In the genomic region with DNA sequence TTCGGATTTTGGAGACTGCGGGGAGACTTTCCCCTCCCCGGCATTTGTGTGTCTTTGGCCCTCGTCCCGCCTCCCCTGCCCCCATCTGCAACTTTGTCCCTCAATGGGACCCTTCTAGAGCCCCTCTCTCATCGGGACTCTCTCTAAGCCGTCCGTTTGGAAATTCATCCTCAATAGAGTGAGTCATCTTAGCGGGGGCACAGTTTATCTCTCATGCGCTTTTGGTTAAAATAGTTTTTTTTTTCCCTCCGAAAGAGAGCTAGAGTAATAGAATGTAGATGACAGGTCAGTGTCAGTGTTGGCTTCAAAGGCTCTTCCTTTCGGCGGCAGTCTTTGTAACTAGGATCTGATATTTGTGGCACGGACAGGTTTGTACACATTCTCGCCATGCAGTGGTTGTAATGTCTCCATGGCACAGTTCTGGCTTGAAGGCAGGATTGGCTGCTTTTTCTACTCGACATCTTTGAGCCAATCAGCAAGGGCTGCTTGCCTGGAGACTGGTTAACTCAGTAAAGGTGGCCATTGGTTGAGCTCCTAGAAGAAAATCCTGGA, we compare ENCODE assay signal across 8 cellular contexts. TPM values are rescaled to one million over a fixed set of nuclear protein-coding genes. Genes with fewer than 3 reads are reported as not detected.
DNase-seq lines count a peak whose midpoint lies in the region; ATAC-seq and TF ChIP-seq lines count a peak whose summit lies in the region.

No MANE protein-coding gene starts in this region.

- H3K36me3 ChIP-seq in GM06990 (ENCODE audit: control insufficient read depth, insufficient read depth, low read length) = no peaks in the 10 kb centered on the region
- peaks cover 5% of the 10 kb centered on the region; the same call in 1 of the 2 replicates for H3K36me3 ChIP-seq in SK-N-MC (ENCODE audit: insufficient read depth, low read length)
- H3K36me3 ChIP-seq in tibial artery = no peaks in the 10 kb centered on the region

- H3K4me1 ChIP-seq in tibial artery = peaks cover 0 to 28% (median 9%) of the 10 kb centered on the region in 4 donors

- H3K9me3 ChIP-seq in SK-N-MC (ENCODE audit: low read depth, low read length) (no peaks in the 10 kb centered on the region), tibial artery (no peaks in the 10 kb centered on the region)

- peaks cover 41% of the 10 kb centered on the region for H3K4me1 Mint-ChIP-seq in activated naive CD8-positive, alpha-beta T cell (ENCODE audit: low read depth)

- TF ChIP-seq CTCF in GM06990 (IDR thresholded peaks at IDR 0.05; ENCODE audit: insufficient read depth, low read length, poor library complexity, severe bottlenecking) = no peak
- TF ChIP-seq CTCF in HFF-Myc (IDR thresholded peaks at IDR 0.05; ENCODE audit: low read depth, low read length, missing control alignments) = no peak
- no peak for TF ChIP-seq CTCF in omental fat pad (IDR thresholded peaks at IDR 0.05)
- TF ChIP-seq CTCF in tibial artery (IDR thresholded peaks at IDR 0.05) = no peak

- H3K9me3 Mint-ChIP-seq in activated naive CD8-positive, alpha-beta T cell (ENCODE audit: low read depth) = no peaks in the 10 kb centered on the region

- H3K27me3 Mint-ChIP-seq in activated naive CD8-positive, alpha-beta T cell = no peaks in the 10 kb centered on the region

- DNase-seq in GM06990 (ENCODE audit: extremely low read depth, insufficient read length) (peak; percentile 66), HFF-Myc (ENCODE audit: extremely low read depth, low read depth) (peak; percentile 89), MV-4-11 (lab: John Stamatoyannopoulos, UW) (peak; percentile 94), SK-N-MC (ENCODE audit: low read depth, low spot score) (peak; percentile 94), glomerular visceral epithelial cell (ENCODE audit: extremely low spot score) (peak; percentile 92), omental fat pad (ENCODE audit: low spot score) (peak; percentile 49), tibial artery (peak; percentile 88 to 90)

- peak; percentile 78 for ATAC-seq in omental fat pad (ENCODE audit: low FRiP score)

- intact Hi-C loops in tibial artery (cut with DNase I; ENCODE audit: low total_unique reads) = loop anchor here (5.0 to 10.0 kb wide), 3 partner anchors 250 to 1157 kb away; partner anchors contain the start of genes APBB2 and UBE2K

- peak overlapping the region; percentile 95 for H3K9ac ChIP-seq in SK-N-MC (ENCODE audit: insufficient read length)

- peak overlapping the region; percentile 99 for H3K27ac Mint-ChIP-seq in activated naive CD8-positive, alpha-beta T cell

- H3K27me3 ChIP-seq in GM06990 (replicated peaks; ENCODE audit: control insufficient read depth, insufficient read depth, low read length) (no peaks in the 10 kb centered on the region), tibial artery (no peaks in the 10 kb centered on the region)

- H3K27ac ChIP-seq in SK-N-MC (peak overlapping the region; percentile 94), tibial artery (peak overlapping the region; percentile 97 to 100)

- H3K4me3 ChIP-seq in GM06990 (replicated peaks; ENCODE audit: low read depth, low read length) = peak overlapping the region; percentile 88
- peak overlapping the region; percentile 63 for H3K4me3 ChIP-seq in HFF-Myc (replicated peaks; ENCODE audit: low read depth, low read length)
- peak overlapping the region; percentile 87 for H3K4me3 ChIP-seq in SK-N-MC
- H3K4me3 ChIP-seq in tibial artery = peak overlapping the region; percentile 95 to 99

- peak overlapping the region; percentile 99 for H3K4me3 Mint-ChIP-seq in activated naive CD8-positive, alpha-beta T cell

- H3K36me3 Mint-ChIP-seq in activated naive CD8-positive, alpha-beta T cell = peaks cover 3% of the 10 kb centered on the region

RNA-seq across cellular contexts. Expression of gene N4BP2, which starts 1.0 kb away (rescaled TPM):
- total RNA-seq in omental fat pad = 1 to 10 TPM; 6.5 to 9.2 (median 9.0) TPM

Comparison
In these comparisons a context has a peak if more than half of its experiments do, and no peak if none do; other contexts are left out.
1. Peak in every context shown above with its lines: DNase-seq, ATAC-seq, H3K4me3 ChIP-seq and H3K27ac ChIP-seq.